Comparison of ENCODE assay signal across 8 cellular contexts in genomic region chr19:44845612-44846454, GRCh38. TPM values are rescaled to one million over a fixed set of nuclear protein-coding genes. Genes with fewer than 3 reads are reported as not detected.
DNase-seq lines count a peak whose midpoint lies in the region; ATAC-seq, FAIRE-seq and TF ChIP-seq lines count a peak whose summit lies in the region.

NECTIN2 (plus strand) TSS chr19:44846297; CDS start chr19:44846526, 229 bp downstream.

- peak within 1 kb of the TSS; percentile 83 to 95 (median 88) for H3K4me3 ChIP-seq in keratinocyte (ENCODE audit: control insufficient read depth in 2 of 3, extremely low read depth in 1 of 3, insufficient read depth in 2 of 3, low read depth in 1 of 3, low read length in 3 of 3)

- H3K36me3 ChIP-seq in keratinocyte (ENCODE audit: control insufficient read depth in 2 of 2, extremely low read depth in 1 of 2, insufficient read depth in 2 of 2, low read length in 2 of 2) = no peaks in the 10 kb centered on the region

- dilution Hi-C loops in keratinocyte (cut with MboI; ENCODE audit: extremely low pct_ligation_motif_present, low sequenced_read_pairs) = no loop called here

- ATAC-seq in HG02759 (IDR thresholded peaks at IDR 0.05; ENCODE audit: unreplicated experiment) = peak; percentile 41
- peak; percentile 59 for ATAC-seq in central memory CD8-positive, alpha-beta T cell (replicated peaks; ENCODE audit: extremely low read depth, poor library complexity, severe bottlenecking)
- no peak for ATAC-seq in HG03354 (IDR thresholded peaks at IDR 0.05; ENCODE audit: poor library complexity, severe bottlenecking, unreplicated experiment)

- H3K79me2 ChIP-seq in keratinocyte (ENCODE audit: control insufficient read depth, insufficient read depth, low read length) = peaks cover 24% of the 10 kb centered on the region

- H3K9me3 ChIP-seq in keratinocyte (ENCODE audit: control insufficient read depth, low read depth, low read length) = no peaks in the 10 kb centered on the region

- peak within 1 kb of the TSS; percentile 92 for H3K4me2 ChIP-seq in keratinocyte (ENCODE audit: control insufficient read depth, extremely low read depth, insufficient read depth, low read depth, low read length)

- no peaks in the 10 kb centered on the region for H3K9me1 ChIP-seq in keratinocyte (ENCODE audit: control insufficient read depth, extremely low read depth, insufficient read depth, low read length)

- H3K36me3 Mint-ChIP-seq in central memory CD8-positive, alpha-beta T cell (ENCODE audit: insufficient read depth) = peaks cover 4% of the 10 kb centered on the region

- DNase-seq in CD1c-positive myeloid dendritic cell (ENCODE audit: extremely low spot score) = peak; percentile 97
- DNase-seq in NCI-H345 treated with DMSO at 0.1 percent for 48 hours (lab: John Stamatoyannopoulos, UW; ENCODE audit: unreplicated experiment) = peak; percentile 78
- DNase-seq in activated CD4-positive, CD25-positive, alpha-beta regulatory T cell treated with anti-CD3 and anti-CD28 coated beads, Interleukin-2, amount 50 U/mL, for 72 hours = peak; percentile 86
- DNase-seq in central memory CD8-positive, alpha-beta T cell (ENCODE audit: low spot score in 2 of 2) = peak; percentile 55 to 57
- peak; percentile 93 for DNase-seq in keratinocyte (ENCODE audit: low read depth, low spot score)
- peak; percentile 76 to 96 for DNase-seq in stimulated activated CD4-positive, alpha-beta T cell treated with anti-CD3 and anti-CD28 coated beads, Interleukin-12 subunit alpha, Interleukin-12 subunit beta, amount 100 ng/mL, for 24 hours (ENCODE audit: low read depth in 2 of 2)

- H3K27ac ChIP-seq in keratinocyte (ENCODE audit: control insufficient read depth, insufficient read depth, low read length) = peak within 1 kb of the TSS; percentile 73

- H3K4me1 Mint-ChIP-seq in central memory CD8-positive, alpha-beta T cell = peaks cover 22% of the 10 kb centered on the region

- H3K27ac Mint-ChIP-seq in central memory CD8-positive, alpha-beta T cell (ENCODE audit: low read depth) = peak within 1 kb of the TSS; percentile 68

- no peaks in the 10 kb centered on the region for H3K9me3 Mint-ChIP-seq in central memory CD8-positive, alpha-beta T cell

- peaks cover 14% of the 10 kb centered on the region for H3K4me1 ChIP-seq in keratinocyte (ENCODE audit: control insufficient read depth, extremely low read depth, insufficient read depth, low read length)

- no peaks in the 10 kb centered on the region for H3K27me3 ChIP-seq in keratinocyte (ENCODE audit: control insufficient read depth, extremely low read depth, insufficient read depth, low read length)

- FAIRE-seq in keratinocyte (lab: Jason Lieb, UNC) = peak; percentile 92

- H4K20me1 ChIP-seq in keratinocyte (ENCODE audit: control insufficient read depth, extremely low read depth, insufficient read depth, low read length) = peaks cover 7% of the 10 kb centered on the region

- peaks cover 28% of the 10 kb centered on the region for H3K27me3 Mint-ChIP-seq in central memory CD8-positive, alpha-beta T cell

- peak within 1 kb of the TSS; percentile 77 for H3K4me3 Mint-ChIP-seq in central memory CD8-positive, alpha-beta T cell

- peak; percentile 80 to 98 (median 84) for TF ChIP-seq CTCF in keratinocyte (optimal IDR thresholded peaks at IDR 0.05 in 1 of 3, IDR thresholded peaks at IDR 0.05 in 1 of 3, conservative IDR thresholded peaks at IDR 0.05 in 1 of 3; ENCODE audit: extremely low read depth in 1 of 3, insufficient read depth in 2 of 3, low read length in 3 of 3)

- peak within 1 kb of the TSS; percentile 100 for H2AFZ ChIP-seq in keratinocyte (ENCODE audit: control insufficient read depth, low read length)

- H3K9ac ChIP-seq in keratinocyte (ENCODE audit: control insufficient read depth, extremely low read depth, insufficient read depth, low read length) = peak within 1 kb of the TSS; percentile 93

RNA-seq across cellular contexts. Expression of gene NECTIN2, which starts in this region (rescaled TPM):
- polyA plus RNA-seq in keratinocyte = 26.8 to 38.9 TPM (median 29.8 TPM) in 3 replicates
- 39.2 TPM for polyA plus RNA-seq in keratinocyte (2011; ENCODE audit: low read depth)
- 20.2 and 26.0 TPM in 2 replicates for polyA plus RNA-seq in keratinocyte (2011; cell fraction: cytosol; rRNA removed)
- polyA plus RNA-seq in keratinocyte (2011; cell fraction: nucleus; rRNA removed) = 70.7 and 97.0 TPM in 2 replicates
- 47.3 and 77.1 TPM in 2 replicates for polyA plus RNA-seq in keratinocyte (2012; ENCODE audit: low replicate concordance)
- 40.8 to 124 TPM (median 41.7 TPM) in 3 replicates for polyA minus RNA-seq in keratinocyte
- polyA minus RNA-seq in keratinocyte (2011; cell fraction: cytosol; rRNA and poly(A)+ RNA removed) = 36.6 TPM
- polyA minus RNA-seq in keratinocyte (2011; cell fraction: nucleus; rRNA and poly(A)+ RNA removed) = 45.4 and 54.4 TPM in 2 replicates
